In genomic region chr9:137447722-137448568, GRCh38 we compare ENCODE assay signal across 27 cellular contexts. TPM values are rescaled to one million over a fixed set of nuclear protein-coding genes. Genes with fewer than 3 reads are reported as not detected.
DNase-seq lines count a peak whose midpoint lies in the region; ATAC-seq, FAIRE-seq and TF ChIP-seq lines count a peak whose summit lies in the region.
"Had no signal": no experiment of that assay in that cellular context is flagged by ENCODE, and none has a peak within 500 bp of the region (broad histone marks: within the 10 kb centered on the region; RNA-seq: fewer than 3 reads in every experiment).

No MANE protein-coding gene starts in this region.

- FAIRE-seq in K562 (lab: Jason Lieb, UNC): no peak
- FAIRE-seq: endothelial cell of umbilical vein, urothelium cell line had no signal

- H3K36me3 ChIP-seq in GM23338 (ENCODE audit: insufficient read depth) (peaks cover 6% of the 10 kb centered on the region; the same call in 1 of the 2 replicates), K562 (ENCODE audit: control insufficient read depth, insufficient read depth, low read length) (peaks cover 28% of the 10 kb centered on the region)

- intact Hi-C loops in K562 (cut with micrococcal nuclease): loop anchor here (5.0 to 10.0 kb wide), 2 partner anchors 87 to 146 kb away; partner anchors contain the start of gene NRARP

- H3K4me3 Mint-ChIP-seq in GM23338: no peak overlapping the region
- no peak overlapping the region for H3K4me3 Mint-ChIP-seq in osteocyte (ENCODE audit: unreplicated experiment)
- H3K4me3 Mint-ChIP-seq: stimulated activated naive B cell treated with anti-CD40 and anti-IgM and Interleukin-4, amounts not matched to agents 10 μg/mL and 1 μg/mL and 100 μg/mL, for 72 hours; T-helper 2 cell treated with Interferon-gamma antibody and Interleukin-4, amounts not matched to agents 5 μg/mL and 100 μg/mL, for 36 hours had no signal

- CTCF ChIA-PET in K562 (lab: Yijun Ruan, JAX; ENCODE audit: low intra/inter-chr PET ratio): no interaction called here

- 0 out of 4 replicates have a peak overlapping the region, but pooled peaks of 1 of the 2 experiments have one; percentile 31 for H3K9ac ChIP-seq in K562 (ENCODE audit: insufficient read depth in 1 of 2, low read depth in 2 of 2, low read length in 2 of 2)
- H3K9ac ChIP-seq: BLaER1, GM23248 had no signal

- no peaks in the 10 kb centered on the region for H3K9me2 ChIP-seq in GM23338 (ENCODE audit: insufficient read depth)

- TF ChIP-seq CTCF in GM23338 (conservative IDR thresholded peaks at IDR 0.05; ENCODE audit: low read depth in 2 of 2) (no peak), K562 (IDR thresholded peaks at IDR 0.05 in 2 of 3, conservative IDR thresholded peaks at IDR 0.05 in 1 of 3; ENCODE audit: insufficient read depth in 2 of 3, low read depth in 1 of 3, low read length in 3 of 3) (no peak), osteocyte (IDR thresholded peaks at IDR 0.05) (no peak), GM20000 (IDR thresholded peaks at IDR 0.05; ENCODE audit: extremely low read depth, missing control alignments) (no peak)

- no peak for ATAC-seq in GM23338
- ATAC-seq in K562: no peak
- no peak for ATAC-seq in HG03196 (IDR thresholded peaks at IDR 0.05; ENCODE audit: unreplicated experiment)

- no peak for TF ChIP-seq EP300 in K562 (IDR thresholded peaks at IDR 0.05; ENCODE audit: low read length)

- H3K4me2 ChIP-seq in GM23338: no peak overlapping the region
- H3K4me2 ChIP-seq in K562 (ENCODE audit: insufficient read depth, low read length): no peak overlapping the region
- H3K4me2 ChIP-seq: BLaER1 had no signal

- H3K79me2 ChIP-seq in GM23338 (replicated peaks; ENCODE audit: insufficient read depth) (no peaks in the 10 kb centered on the region), K562 (ENCODE audit: control insufficient read depth, insufficient read depth, low read length) (no peaks in the 10 kb centered on the region)

- no peak overlapping the region for H3K27ac Mint-ChIP-seq in GM23338
- peak overlapping the region; percentile 39 for H3K27ac Mint-ChIP-seq in osteocyte (ENCODE audit: unreplicated experiment)
- H3K27ac Mint-ChIP-seq: stimulated activated naive B cell treated with anti-CD40 and anti-IgM and Interleukin-4, amounts not matched to agents 10 μg/mL and 1 μg/mL and 100 μg/mL, for 72 hours; T-helper 2 cell treated with Interferon-gamma antibody and Interleukin-4, amounts not matched to agents 5 μg/mL and 100 μg/mL, for 36 hours had no signal

- in situ Hi-C loops in K562 (cut with MboI): loop anchor here (5.0 kb wide), 1 partner anchor 161 kb away; no protein-coding TSS in a partner anchor

- H3K9me1 ChIP-seq in K562 (ENCODE audit: control insufficient read depth, insufficient read depth, low read length): no peaks in the 10 kb centered on the region

- H3K9me3 Mint-ChIP-seq in GM23338 (no peaks in the 10 kb centered on the region; the same call in 2 of the 3 replicates), osteocyte (ENCODE audit: unreplicated experiment) (no peaks in the 10 kb centered on the region)
- H3K9me3 Mint-ChIP-seq: stimulated activated naive B cell treated with anti-CD40 and anti-IgM and Interleukin-4, amounts not matched to agents 10 μg/mL and 1 μg/mL and 100 μg/mL, for 72 hours; T-helper 2 cell treated with Interferon-gamma antibody and Interleukin-4, amounts not matched to agents 5 μg/mL and 100 μg/mL, for 36 hours had no signal

- H2AFZ ChIP-seq in GM23338: no peak overlapping the region
- no peak overlapping the region for H2AFZ ChIP-seq in K562 (ENCODE audit: low read depth, low read length)
- H2AFZ ChIP-seq: GM23248 had no signal

- H3K4me3 ChIP-seq in GM23338 (no peak overlapping the region), K562 (no peak overlapping the region)
- H3K4me3 ChIP-seq: BLaER1, GM23248, suprapubic skin had no signal

- H3K4me1 Mint-ChIP-seq in GM23338 (peaks cover 3% of the 10 kb centered on the region), osteocyte (ENCODE audit: unreplicated experiment) (peaks cover 28% of the 10 kb centered on the region)

- 92% methylated on average over 22 of the region's 27 CpGs for WGBS in K562 (ENCODE audit: insufficient coverage, low coverage, missing lambda C conversion rate)

- no peak for TF ChIP-seq RAD21 in K562 (CRISPR knock-in tag; conservative IDR thresholded peaks at IDR 0.05 in 1 of 2, IDR thresholded peaks at IDR 0.05 in 1 of 2)

- H3K27ac ChIP-seq in GM23338 (ENCODE audit: low read depth): no peak overlapping the region
- H3K27ac ChIP-seq in K562 (ENCODE audit: extremely low read depth, low read depth, low read length): no peak overlapping the region
- H3K27ac ChIP-seq: BLaER1, GM23248, suprapubic skin had no signal

- peaks cover 3% of the 10 kb centered on the region; the same call in 1 of the 3 replicates for H3K36me3 Mint-ChIP-seq in GM23338 (ENCODE audit: low read depth)
- no peaks in the 10 kb centered on the region for H3K36me3 Mint-ChIP-seq in osteocyte (ENCODE audit: unreplicated experiment)

- H3F3A ChIP-seq in GM23338 (replicated peaks; ENCODE audit: low read depth): 0 out of 2 replicates have a peak, but pooled peaks cover 4% of the 10 kb centered on the region

- peaks cover 4% of the 10 kb centered on the region for H3K27me3 Mint-ChIP-seq in GM23338 (ENCODE audit: insufficient read depth, low read depth, poor library complexity)
- no peaks in the 10 kb centered on the region for H3K27me3 Mint-ChIP-seq in osteocyte (ENCODE audit: unreplicated experiment)

- DNase-seq in GM23338 (ENCODE audit: low spot score): no peak
- DNase-seq in K562 (ENCODE audit: extremely low read depth in 1 of 4, low spot score in 3 of 4): no peak
- peak; percentile 58 for DNase-seq in left kidney (ENCODE audit: low read depth, low spot score)
- no peak for DNase-seq in osteocyte (ENCODE audit: extremely low spot score, unreplicated experiment)
- no peak for DNase-seq in GM20000 (ENCODE audit: low spot score)
- no peak for DNase-seq in AML-193 (lab: John Stamatoyannopoulos, UW)
- DNase-seq in stimulated activated naive CD4-positive, alpha-beta T cell (lab: John Stamatoyannopoulos, UW): no peak
- DNase-seq: activated CD4-positive, alpha-beta T cell treated with anti-CD3 and anti-CD28 coated beads for 4 hours; activated effector memory CD4-positive, alpha-beta T cell treated with anti-CD3 and anti-CD28 coated beads, Interleukin-2, amount 50 U/mL, for 16 hours; activated T-cell treated with anti-CD3 and anti-CD28 coated beads, Interleukin-2, amount 50 U/mL, for 1 hour; DND-41; GM23248; mesendoderm; NCI-H146; NCI-H2107; NCI-H446; occipital lobe; stimulated activated CD4-positive, alpha-beta T cell treated with anti-CD3 and anti-CD28 coated beads, Interleukin-15, amount 100 ng/mL, for 24 hours; stimulated activated naive B cell treated with anti-CD40 and anti-IgM and Interleukin-4, amounts not matched to agents 10 μg/mL and 1 μg/mL and 100 μg/mL, for 72 hours had no signal

- no peaks in the 10 kb centered on the region for H3K27me3 ChIP-seq in GM23338 (ENCODE audit: insufficient read depth)
- H3K27me3 ChIP-seq in K562 (ENCODE audit: control insufficient read depth in 2 of 2, insufficient read depth in 2 of 2, low read length in 2 of 2): no peaks in the 10 kb centered on the region
- H3K27me3 ChIP-seq: suprapubic skin had no signal

- POLR2A ChIA-PET in K562 (lab: Yijun Ruan, JAX): interaction anchor here (0.6 to 1.5 kb wide), 6 partner anchors 9 to 561 kb away, joined by 3 to 7 read pairs (median 3); partner anchors contain the start of gene NRARP

- no peaks in the 10 kb centered on the region for H4K20me1 ChIP-seq in GM23338 (replicated peaks; ENCODE audit: insufficient read depth)
- no peaks in the 10 kb centered on the region for H4K20me1 ChIP-seq in K562 (replicated peaks; ENCODE audit: control insufficient read depth, insufficient read depth, low read length)

- no TSS peak for BruUV-seq in K562 (replicated peaks; lab: Mats Ljungman, UMichigan)

- TF ChIP-seq POLR2A in K562 (conservative IDR thresholded peaks at IDR 0.05): no peak

- no peaks in the 10 kb centered on the region for H3K4me1 ChIP-seq in GM23338 (ENCODE audit: insufficient read depth)
- H3K4me1 ChIP-seq in K562 (replicated peaks in 1 of 2; ENCODE audit: control insufficient read depth in 2 of 2, insufficient read depth in 2 of 2, low read length in 2 of 2): peaks cover 8 to 63% of the 10 kb centered on the region in 2 experiments; a peak in 4 of 5 replicates

- no peaks in the 10 kb centered on the region for H3K9me3 ChIP-seq in K562 (replicated peaks; ENCODE audit: control insufficient read depth, insufficient read depth, low read depth, low read length)
- H3K9me3 ChIP-seq: BLaER1, suprapubic skin had no signal

RNA-seq across cellular contexts. Expression of gene ENTPD8, which starts 6.8 kb away (rescaled TPM):
- 0.42 and 1.6 TPM in 2 replicates for total RNA-seq in GM23338 (2014; rRNA removed; shearing (Covaris generic))
- polyA plus RNA-seq in GM23338 (2016; fragmentation: Nextera tagmentation; extraction: Ambion mirVana): 0.89 and 1.1 TPM in 2 replicates
- 0.23 and 0.67 TPM in 2 replicates for total RNA-seq in K562 (2011; cell fraction: chromatin; rRNA removed; ENCODE audit: low replicate concordance)
- 0.50 and 0.53 TPM in 2 replicates for total RNA-seq in K562 (2011; cell fraction: nucleolus; rRNA removed)
- 0.22 TPM in 1 of 2 replicates, not detected in the other for total RNA-seq in K562 (2011; cell fraction: nucleoplasm; rRNA removed)
- total RNA-seq in K562 (2014; rRNA removed): 0.16 and 0.27 TPM in 2 replicates
- not detected in 2 replicates for total RNA-seq in K562 (2014; rRNA removed; fragmentation: Illumina TruSeq; extraction: Trizol)
- 0.08 TPM in 1 of 2 replicates, not detected in the other for total RNA-seq in K562 (2015; rRNA removed; fragmentation: Illumina TruSeq; extraction: Trizol)
- total RNA-seq in K562 (2021): 0.13 and 0.18 TPM in 2 replicates
- 0.06 and 0.11 TPM in 2 replicates for polyA plus RNA-seq in K562 (2011; rRNA removed)
- 0.04 and 0.27 TPM in 2 replicates for polyA plus RNA-seq in K562 (2011; cell fraction: cytosol; rRNA removed)
- polyA plus RNA-seq in K562 (2011; cell fraction: nucleus; rRNA removed): 0.63 and 1.0 TPM in 2 replicates
- 0.12 and 0.16 TPM in 2 replicates for polyA plus RNA-seq in K562 (2012)
- 0.07 TPM in 1 of 2 replicates, not detected in the other for polyA plus RNA-seq in K562 (2014; fragmentation: Illumina TruSeq; extraction: Trizol)
- not detected for polyA plus RNA-seq in K562 (2014; fragmentation: Nextera tagmentation; extraction: Ambion mirVana)
- 0.20 TPM in 1 of 2 replicates, not detected in the other for polyA plus RNA-seq in K562 (2014; rRNA removed)
- not detected in 2 replicates for polyA minus RNA-seq in K562 (2011; rRNA and poly(A)+ RNA removed)
- not detected in 2 replicates for polyA minus RNA-seq in K562 (2011; cell fraction: cytosol; rRNA and poly(A)+ RNA removed)
- 0.13 and 0.22 TPM in 2 replicates for polyA minus RNA-seq in K562 (2011; cell fraction: nucleus; rRNA and poly(A)+ RNA removed)
- 0.16 and 0.24 TPM in 2 replicates for total RNA-seq in osteocyte
- total RNA-seq: activated CD8-positive, alpha-beta memory T cell treated with anti-CD3 and anti-CD28 coated beads for 36 hours; GM23248; kidney epithelial cell; suprapubic skin had no signal
- polyA plus RNA-seq: GM23248 had no signal

RNA-seq across cellular contexts. Expression of gene NSMF, which starts 11.2 kb away (rescaled TPM):
- 87.0 and 103 TPM in 2 replicates for total RNA-seq in GM23338 (2014; rRNA removed; shearing (Covaris generic))
- 20.3 and 22.3 TPM in 2 replicates for polyA plus RNA-seq in GM23338 (2016; fragmentation: Nextera tagmentation; extraction: Ambion mirVana)
- 47.6 and 128 TPM in 2 replicates for total RNA-seq in K562 (2011; cell fraction: chromatin; rRNA removed; ENCODE audit: low replicate concordance)
- 87.2 and 93.1 TPM in 2 replicates for total RNA-seq in K562 (2011; cell fraction: nucleolus; rRNA removed)
- total RNA-seq in K562 (2011; cell fraction: nucleoplasm; rRNA removed): 47.3 and 58.7 TPM in 2 replicates
- total RNA-seq in K562 (2014; rRNA removed): 49.2 and 60.0 TPM in 2 replicates
- 24.4 and 29.3 TPM in 2 replicates for total RNA-seq in K562 (2014; rRNA removed; fragmentation: Illumina TruSeq; extraction: Trizol)
- total RNA-seq in K562 (2015; rRNA removed; fragmentation: Illumina TruSeq; extraction: Trizol): 28.2 and 29.1 TPM in 2 replicates
- total RNA-seq in K562 (2021): 72.0 and 74.5 TPM in 2 replicates
- 44.9 and 71.8 TPM in 2 replicates for polyA plus RNA-seq in K562 (2011; rRNA removed)
- 59.2 and 114 TPM in 2 replicates for polyA plus RNA-seq in K562 (2011; cell fraction: cytosol; rRNA removed)
- 244 and 400 TPM in 2 replicates for polyA plus RNA-seq in K562 (2011; cell fraction: nucleus; rRNA removed)
- 38.5 and 48.2 TPM in 2 replicates for polyA plus RNA-seq in K562 (2012)
- 26.4 and 44.1 TPM in 2 replicates for polyA plus RNA-seq in K562 (2014; fragmentation: Illumina TruSeq; extraction: Trizol)
- polyA plus RNA-seq in K562 (2014; fragmentation: Nextera tagmentation; extraction: Ambion mirVana): under 1 TPM; 0.20 to 0.42 TPM
- 76.3 and 82.7 TPM in 2 replicates for polyA plus RNA-seq in K562 (2014; rRNA removed)
- polyA minus RNA-seq in K562 (2011; rRNA and poly(A)+ RNA removed): 25.2 and 31.9 TPM in 2 replicates
- polyA minus RNA-seq in K562 (2011; cell fraction: cytosol; rRNA and poly(A)+ RNA removed): 37.7 and 44.3 TPM in 2 replicates
- polyA minus RNA-seq in K562 (2011; cell fraction: nucleus; rRNA and poly(A)+ RNA removed): 47.9 and 59.5 TPM in 2 replicates
- total RNA-seq in osteocyte: 93.1 and 103 TPM in 2 replicates

RNA-seq across cellular contexts. Expression of gene NOXA1, which starts 24.8 kb away (rescaled TPM):
- total RNA-seq in GM23338 (2014; rRNA removed; shearing (Covaris generic)): 0.59 and 0.62 TPM in 2 replicates
- polyA plus RNA-seq in GM23338 (2016; fragmentation: Nextera tagmentation; extraction: Ambion mirVana) (0.68 and 1.4 TPM in 2 replicates), K562 (2011; rRNA removed) (0.11 and 0.22 TPM in 2 replicates), K562 (2014; fragmentation: Illumina TruSeq; extraction: Trizol) (not detected in 2 replicates), K562 (2014; fragmentation: Nextera tagmentation; extraction: Ambion mirVana) (not detected), K562 (2014; rRNA removed) (0.20 and 0.50 TPM in 2 replicates)
- 0.25 and 0.97 TPM in 2 replicates for total RNA-seq in K562 (2011; cell fraction: chromatin; rRNA removed; ENCODE audit: low replicate concordance)
- total RNA-seq in K562 (2011; cell fraction: nucleolus; rRNA removed): 1.6 and 1.8 TPM in 2 replicates
- total RNA-seq in K562 (2011; cell fraction: nucleoplasm; rRNA removed): 0.69 and 0.88 TPM in 2 replicates
- total RNA-seq in K562 (2014; rRNA removed) (0.33 and 0.50 TPM in 2 replicates), K562 (2014; rRNA removed; fragmentation: Illumina TruSeq; extraction: Trizol) (not detected in 2 replicates), K562 (2015; rRNA removed; fragmentation: Illumina TruSeq; extraction: Trizol) (0.07 TPM in 1 of 2 replicates, not detected in the other), K562 (2021) (0.63 and 1.2 TPM in 2 replicates), osteocyte (1.0 and 1.5 TPM in 2 replicates)
- 0.13 and 0.36 TPM in 2 replicates for polyA plus RNA-seq in K562 (2011; cell fraction: cytosol; rRNA removed)
- polyA plus RNA-seq in K562 (2011; cell fraction: nucleus; rRNA removed): 2.8 and 4.7 TPM in 2 replicates
- polyA plus RNA-seq in K562 (2012): 0.34 and 2.4 TPM in 2 replicates
- not detected in 2 replicates for polyA minus RNA-seq in K562 (2011; rRNA and poly(A)+ RNA removed)
- polyA minus RNA-seq in K562 (2011; cell fraction: cytosol; rRNA and poly(A)+ RNA removed): not detected in 2 replicates
- polyA minus RNA-seq in K562 (2011; cell fraction: nucleus; rRNA and poly(A)+ RNA removed): 0.81 and 1.00 TPM in 2 replicates

RNA-seq across cellular contexts. Expression of gene EXD3, which starts 25.0 kb away (rescaled TPM):
- total RNA-seq in GM23338 (2014; rRNA removed; shearing (Covaris generic)): 3.6 and 4.4 TPM in 2 replicates
- polyA plus RNA-seq in GM23338 (2016; fragmentation: Nextera tagmentation; extraction: Ambion mirVana): 9.7 and 9.9 TPM in 2 replicates
- total RNA-seq in K562 (2011; cell fraction: chromatin; rRNA removed; ENCODE audit: low replicate concordance): 17.3 and 38.8 TPM in 2 replicates
- total RNA-seq in K562 (2011; cell fraction: nucleolus; rRNA removed): 26.5 and 29.7 TPM in 2 replicates
- total RNA-seq in K562 (2011; cell fraction: nucleoplasm; rRNA removed): 17.2 and 17.5 TPM in 2 replicates
- 6.5 and 6.7 TPM in 2 replicates for total RNA-seq in K562 (2014; rRNA removed)
- 1.3 and 1.5 TPM in 2 replicates for total RNA-seq in K562 (2014; rRNA removed; fragmentation: Illumina TruSeq; extraction: Trizol)
- total RNA-seq in K562 (2015; rRNA removed; fragmentation: Illumina TruSeq; extraction: Trizol): 3.3 and 3.4 TPM in 2 replicates
- total RNA-seq in K562 (2021): 11.7 and 12.5 TPM in 2 replicates
- polyA plus RNA-seq in K562 (2011; rRNA removed): 3.9 and 8.0 TPM in 2 replicates
- polyA plus RNA-seq in K562 (2011; cell fraction: cytosol; rRNA removed): 5.1 and 8.7 TPM in 2 replicates
- 60.2 and 73.6 TPM in 2 replicates for polyA plus RNA-seq in K562 (2011; cell fraction: nucleus; rRNA removed)
- 7.9 and 18.3 TPM in 2 replicates for polyA plus RNA-seq in K562 (2012)
- polyA plus RNA-seq in K562 (2014; fragmentation: Illumina TruSeq; extraction: Trizol): 5.6 and 8.5 TPM in 2 replicates
- under 1 TPM; 0.29 to 0.35 TPM for polyA plus RNA-seq in K562 (2014; fragmentation: Nextera tagmentation; extraction: Ambion mirVana)
- 8.6 and 10.2 TPM in 2 replicates for polyA plus RNA-seq in K562 (2014; rRNA removed)
- 2.0 and 3.0 TPM in 2 replicates for polyA minus RNA-seq in K562 (2011; rRNA and poly(A)+ RNA removed)
- 2.3 and 5.6 TPM in 2 replicates for polyA minus RNA-seq in K562 (2011; cell fraction: cytosol; rRNA and poly(A)+ RNA removed)
- 6.2 and 8.9 TPM in 2 replicates for polyA minus RNA-seq in K562 (2011; cell fraction: nucleus; rRNA and poly(A)+ RNA removed)
- 20.0 and 21.5 TPM in 2 replicates for total RNA-seq in osteocyte
